ENCODE assay signal across 9 cellular contexts in the genomic region with DNA sequence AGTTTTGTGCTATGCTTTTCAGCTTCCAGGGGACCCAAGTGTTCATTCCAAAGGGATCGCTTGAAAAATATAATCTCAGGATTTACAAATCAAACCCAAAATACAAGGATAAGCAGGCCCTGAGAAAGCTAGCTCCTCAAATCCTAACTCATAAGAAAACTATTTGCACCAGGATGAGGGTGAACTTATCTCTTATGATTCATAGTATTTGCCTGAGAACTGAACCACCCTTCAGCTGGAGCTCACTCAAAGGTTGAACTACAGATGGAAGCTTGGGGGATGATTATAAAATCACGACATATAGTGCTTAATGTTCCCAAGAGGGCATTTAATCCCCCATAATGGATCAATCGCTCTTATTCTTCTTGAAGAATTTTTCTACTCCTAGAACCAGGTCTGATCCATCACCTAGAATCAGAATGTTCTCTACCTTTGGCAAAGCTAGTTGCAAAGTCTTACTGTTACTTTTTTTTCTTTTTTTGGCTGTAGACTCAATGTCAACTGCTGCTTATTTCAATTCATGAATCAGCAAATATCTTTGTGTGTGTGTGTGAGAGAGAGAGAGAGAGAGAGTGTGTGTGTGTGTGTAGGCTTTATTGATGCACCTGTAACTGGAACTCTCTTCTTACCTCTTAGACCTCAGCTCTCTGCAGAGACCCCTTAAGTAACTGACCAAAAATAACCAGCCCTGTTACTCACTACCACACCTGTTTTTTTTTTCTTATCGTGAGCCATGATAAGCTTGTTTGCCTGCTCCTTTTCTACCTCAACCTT. TPM values are rescaled to one million over a fixed set of nuclear protein-coding genes. Genes with fewer than 3 reads are reported as not detected.
DNase-seq lines count a peak whose midpoint lies in the region; ATAC-seq and TF ChIP-seq lines count a peak whose summit lies in the region.
"Had no signal": no experiment of that assay in that cellular context is flagged by ENCODE, and none has a peak within 500 bp of the region (broad histone marks: within the 10 kb centered on the region; RNA-seq: fewer than 3 reads in every experiment).

No MANE protein-coding gene starts in this region.

- peaks cover 28% of the 10 kb centered on the region for H3K4me1 ChIP-seq in PC-9 (replicated peaks; ENCODE audit: insufficient read depth)

- H3K9me2 ChIP-seq in PC-9 (ENCODE audit: insufficient read depth), result no peaks in the 10 kb centered on the region

- DNase-seq in EH (ENCODE audit: low read depth) (peak; percentile 95), PC-9 (peak; percentile 36 to 91), progenitor cell of endocrine pancreas (ENCODE audit: low spot score, unreplicated experiment) (no peak)
- DNase-seq in NK-92 treated with Interleukin-12 subunit alpha and Interleukin-12 subunit beta, amount 100 ng/mL, for 24 hours (lab: John Stamatoyannopoulos, UW), result no peak
- no peak for DNase-seq in stimulated activated CD4-positive, alpha-beta T cell treated with anti-CD3 and anti-CD28 coated beads, Interleukin-4, amount 100 ng/mL, for 1 hour
- DNase-seq: H9 had no signal

- peaks cover under 1% of the 10 kb centered on the region for H3K9me3 Mint-ChIP-seq in dendritic cell treated with granulocyte-macrophage colony-stimulating factor and Interleukin-4, amounts not matched to agents 40 ng/mL and 50 ng/mL, for 4 days
- peaks cover 7% of the 10 kb centered on the region for H3K9me3 Mint-ChIP-seq in progenitor cell of endocrine pancreas (ENCODE audit: low read depth)

- H3K9me3 ChIP-seq in PC-9 (ENCODE audit: insufficient read depth, low read depth), result 0 out of 2 replicates have a peak, but pooled peaks cover 4% of the 10 kb centered on the region

- peak overlapping the region; percentile 27 for H2AFZ ChIP-seq in PC-9

- POLR2A ChIA-PET in PC-9 (lab: Charles Lee; ENCODE audit: unreplicated experiment), result interaction anchor here (0.6 to 1.4 kb wide), 5 partner anchors 24 to 1258 kb away, joined by 4 to 12 read pairs (median 9); no protein-coding TSS in a partner anchor

- intact Hi-C loops in PC-9 (cut with micrococcal nuclease; ENCODE audit: unreplicated experiment), result loop anchor here (2.0 kb wide), 1 partner anchor 25 kb away; no protein-coding TSS in a partner anchor
- intact Hi-C loops in dendritic cell treated with granulocyte-macrophage colony-stimulating factor and Interleukin-4, amounts not matched to agents 40 ng/mL and 50 ng/mL, for 4 days (cut with micrococcal nuclease), result no loop called here

- H3K36me3 Mint-ChIP-seq in dendritic cell treated with granulocyte-macrophage colony-stimulating factor and Interleukin-4, amounts not matched to agents 40 ng/mL and 50 ng/mL, for 4 days (ENCODE audit: low read depth), result no peaks in the 10 kb centered on the region
- H3K36me3 Mint-ChIP-seq in progenitor cell of endocrine pancreas (ENCODE audit: insufficient read depth), result peaks cover 1% of the 10 kb centered on the region

- peaks cover 14% of the 10 kb centered on the region for H3F3A ChIP-seq in PC-9 (ENCODE audit: insufficient read depth, low read depth)

- H3K27me3 Mint-ChIP-seq in dendritic cell treated with granulocyte-macrophage colony-stimulating factor and Interleukin-4, amounts not matched to agents 40 ng/mL and 50 ng/mL, for 4 days, result no peaks in the 10 kb centered on the region
- H3K27me3 Mint-ChIP-seq in progenitor cell of endocrine pancreas, result peaks cover 6% of the 10 kb centered on the region

- H3K4me3 Mint-ChIP-seq in dendritic cell treated with granulocyte-macrophage colony-stimulating factor and Interleukin-4, amounts not matched to agents 40 ng/mL and 50 ng/mL, for 4 days, result no peak overlapping the region
- H3K4me3 Mint-ChIP-seq in progenitor cell of endocrine pancreas (ENCODE audit: low read depth), result no peak overlapping the region
- H3K4me3 Mint-ChIP-seq: H9 had no signal

- peak overlapping the region; percentile 24 for H3K4me2 ChIP-seq in PC-9

- no peaks in the 10 kb centered on the region for H4K20me1 ChIP-seq in PC-9 (ENCODE audit: insufficient read depth)

- H3K79me2 ChIP-seq in PC-9 (ENCODE audit: low read depth), result no peaks in the 10 kb centered on the region

- no peaks in the 10 kb centered on the region for H3K27me3 ChIP-seq in PC-9 (ENCODE audit: insufficient read depth, low read depth)

- no peak overlapping the region for H3K4me3 ChIP-seq in PC-9

- H3K27ac ChIP-seq in PC-9, result peak overlapping the region; percentile 72

- CTCF ChIA-PET in PC-9 (lab: Charles Lee), result interaction anchor here (0.7 kb wide), 1 partner anchor 10 kb away, joined by 5 read pairs; no protein-coding TSS in a partner anchor

- no TSS peak for BruUV-seq in PC-9 (replicated peaks; lab: Mats Ljungman, UMichigan)

- peak overlapping the region; percentile 24 for H3K27ac Mint-ChIP-seq in dendritic cell treated with granulocyte-macrophage colony-stimulating factor and Interleukin-4, amounts not matched to agents 40 ng/mL and 50 ng/mL, for 4 days
- peak overlapping the region; percentile 54 for H3K27ac Mint-ChIP-seq in progenitor cell of endocrine pancreas
- H3K27ac Mint-ChIP-seq: H9 had no signal

- no peak for ATAC-seq in GM18870 (IDR thresholded peaks at IDR 0.05; ENCODE audit: unreplicated experiment)
- ATAC-seq: HepG2 had no signal

- TF ChIP-seq CTCF in PC-9 (conservative IDR thresholded peaks at IDR 0.05), result no peak
- TF ChIP-seq CTCF in progenitor cell of endocrine pancreas (IDR thresholded peaks at IDR 0.05; ENCODE audit: unreplicated experiment), result no peak

- H3K4me1 Mint-ChIP-seq in dendritic cell treated with granulocyte-macrophage colony-stimulating factor and Interleukin-4, amounts not matched to agents 40 ng/mL and 50 ng/mL, for 4 days (ENCODE audit: low read depth), result peaks cover 32% of the 10 kb centered on the region
- peaks cover 35% of the 10 kb centered on the region for H3K4me1 Mint-ChIP-seq in progenitor cell of endocrine pancreas (ENCODE audit: low read depth)

- H3K36me3 ChIP-seq in PC-9 (ENCODE audit: low read depth), result no peaks in the 10 kb centered on the region

RNA-seq across cellular contexts. Expression of gene ARL4C, which starts 44.8 kb away (rescaled TPM):
- total RNA-seq in PC-9 (2021), result 51.3 TPM in 2 replicates
- total RNA-seq in progenitor cell of endocrine pancreas, result 39.9 and 41.8 TPM in 2 replicates

Comparison
In these comparisons a context has a peak if more than half of its experiments do, and no peak if none do; other contexts are left out.
1. DNase-seq: peak in EH (single experiment) and PC-9 (2 of 2); none in progenitor cell of endocrine pancreas (single experiment), NK-92 treated with Interleukin-12 subunit alpha and Interleukin-12 subunit beta, amount 100 ng/mL, for 24 hours (single experiment) and stimulated activated CD4-positive, alpha-beta T cell treated with anti-CD3 and anti-CD28 coated beads, Interleukin-4, amount 100 ng/mL, for 1 hour (single experiment).